15 cellular contexts compared by ENCODE assay signal in the genomic region with DNA sequence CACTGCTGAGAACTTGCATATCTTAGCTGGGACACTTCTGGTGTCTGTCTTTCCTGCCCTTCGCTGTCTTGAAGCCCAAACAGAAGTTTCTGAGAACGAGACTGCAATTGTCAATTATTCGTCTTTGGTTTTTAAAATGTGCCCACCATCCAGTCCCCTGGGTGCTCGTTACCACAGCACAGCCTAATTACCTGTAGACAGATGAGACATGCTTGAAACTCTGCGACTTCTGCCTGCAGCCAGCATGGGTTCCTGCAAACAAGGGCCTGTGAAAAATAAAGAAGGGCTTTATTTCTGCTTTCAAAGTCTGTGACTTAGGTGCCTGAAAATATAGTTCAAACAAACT.
"Had no signal": no experiment of that assay in that cellular context is flagged by ENCODE, and none has a peak within 500 bp of the region (broad histone marks: within the 10 kb centered on the region; RNA-seq: fewer than 3 reads in every experiment).

No MANE protein-coding gene starts in this region.

- DNase-seq: activated CD4-positive, alpha-beta memory T cell treated with anti-CD3 and anti-CD28 coated beads, Interleukin-2, amount 10 ng/mL, durations not matched to agents 7 days and 5 days; activated CD4-positive, alpha-beta T cell treated with anti-CD3 and anti-CD28 coated beads for 4 hours; activated naive CD4-positive, alpha-beta T cell treated with anti-CD3 and anti-CD28 coated beads, Interleukin-2, amount 10 ng/mL, durations not matched to agents 7 days and 5 days; activated T-cell treated with anti-CD3 and anti-CD28 coated beads, Interleukin-2, amount 50 U/mL, for 24 hours; gastrocnemius medialis; heart right ventricle; left cardiac atrium; lower lobe of right lung; ovary; trophoblast cell had no signal

- H3K27me3 ChIP-seq: gastrocnemius medialis, ovary, suprapubic skin had no signal

- H3K4me3 Mint-ChIP-seq: activated CD4-positive, alpha-beta memory T cell treated with anti-CD3 and anti-CD28 coated beads, Interleukin-2, amount 10 ng/mL, durations not matched to agents 7 days and 5 days; activated naive CD4-positive, alpha-beta T cell treated with anti-CD3 and anti-CD28 coated beads, Interleukin-2, amount 10 ng/mL, durations not matched to agents 7 days and 5 days; activated T-cell treated with anti-CD3 and anti-CD28 coated beads, Interleukin-2, amount 50 U/mL, for 24 hours; mesothelial cell of epicardium; stimulated activated naive CD8-positive, alpha-beta T cell treated with anti-CD3 and anti-CD28 coated beads, Interleukin-15, Interleukin-2, amounts not matched to agents 100 ng/mL and 50 ng/mL, for 24 hours; WTC11 had no signal

- H3K36me3 ChIP-seq: gastrocnemius medialis, heart right ventricle, lower lobe of right lung, ovary, suprapubic skin had no signal

- ATAC-seq: gastrocnemius medialis, heart right ventricle, left cardiac atrium, lower lobe of right lung, sciatic nerve, WTC11 had no signal

- H3K36me3 Mint-ChIP-seq: activated naive CD4-positive, alpha-beta T cell treated with anti-CD3 and anti-CD28 coated beads, Interleukin-2, amount 10 ng/mL, durations not matched to agents 7 days and 5 days; mesothelial cell of epicardium; WTC11 had no signal

- H3K9me3 ChIP-seq: gastrocnemius medialis, heart right ventricle, lower lobe of right lung, ovary, suprapubic skin had no signal

- H3K4me1 Mint-ChIP-seq: mesothelial cell of epicardium had no signal

- H3K4me3 ChIP-seq: gastrocnemius medialis, heart right ventricle, lower lobe of right lung, ovary, suprapubic skin had no signal

- H3K27me3 Mint-ChIP-seq: activated CD4-positive, alpha-beta memory T cell treated with anti-CD3 and anti-CD28 coated beads, Interleukin-2, amount 10 ng/mL, durations not matched to agents 7 days and 5 days had no signal

- H3K27ac Mint-ChIP-seq: activated CD4-positive, alpha-beta memory T cell treated with anti-CD3 and anti-CD28 coated beads, Interleukin-2, amount 10 ng/mL, durations not matched to agents 7 days and 5 days; activated naive CD4-positive, alpha-beta T cell treated with anti-CD3 and anti-CD28 coated beads, Interleukin-2, amount 10 ng/mL, durations not matched to agents 7 days and 5 days; activated T-cell treated with anti-CD3 and anti-CD28 coated beads, Interleukin-2, amount 50 U/mL, for 24 hours; mesothelial cell of epicardium; stimulated activated naive CD8-positive, alpha-beta T cell treated with anti-CD3 and anti-CD28 coated beads, Interleukin-15, Interleukin-2, amounts not matched to agents 100 ng/mL and 50 ng/mL, for 24 hours; WTC11 had no signal

- H3K4me1 ChIP-seq: lower lobe of right lung had no signal

- H3K27ac ChIP-seq: gastrocnemius medialis, heart right ventricle, lower lobe of right lung, ovary, suprapubic skin had no signal

- H3K9me3 Mint-ChIP-seq: activated CD4-positive, alpha-beta memory T cell treated with anti-CD3 and anti-CD28 coated beads, Interleukin-2, amount 10 ng/mL, durations not matched to agents 7 days and 5 days; activated naive CD4-positive, alpha-beta T cell treated with anti-CD3 and anti-CD28 coated beads, Interleukin-2, amount 10 ng/mL, durations not matched to agents 7 days and 5 days; activated T-cell treated with anti-CD3 and anti-CD28 coated beads, Interleukin-2, amount 50 U/mL, for 24 hours; mesothelial cell of epicardium; stimulated activated naive CD8-positive, alpha-beta T cell treated with anti-CD3 and anti-CD28 coated beads, Interleukin-15, Interleukin-2, amounts not matched to agents 100 ng/mL and 50 ng/mL, for 24 hours had no signal
